ENCODE assay signal across 1 cellular context in genomic region chr15:64180235-64180824, GRCh38.
TF ChIP-seq lines count a peak whose summit lies in the region.

No MANE protein-coding gene starts in this region.

TF ChIP-seq in GM23338, 12 proteins besides CTCF, POLR2A, EP300 and RAD21 (continued from another document):
- TF ChIP-seq ETS1 (IDR thresholded peaks at IDR 0.05) = no peak
- TF ChIP-seq REST (IDR thresholded peaks at IDR 0.05; ENCODE audit: unreplicated experiment) = no peak
- no peak for TF ChIP-seq ZNF331 (CRISPR knock-in tag; IDR thresholded peaks at IDR 0.05; ENCODE audit: low read depth)
- TF ChIP-seq NANOG (IDR thresholded peaks at IDR 0.05; ENCODE audit: borderline replicate concordance) = no peak
- no peak for TF ChIP-seq STAT1 (IDR thresholded peaks at IDR 0.05; ENCODE audit: unreplicated experiment)
- TF ChIP-seq POLR2AphosphoS5 (IDR thresholded peaks at IDR 0.05; ENCODE audit: low read depth) = no peak
- TF ChIP-seq CREB1 (CRISPR knock-in tag; IDR thresholded peaks at IDR 0.05; ENCODE audit: low read depth) = no peak
- TF ChIP-seq JUNB (IDR thresholded peaks at IDR 0.05; ENCODE audit: unreplicated experiment) = no peak
